Comparison of ENCODE assay signal across 16 cellular contexts in genomic region chrX:20189171-20189570, GRCh38.
"Had no signal": no experiment of that assay in that cellular context is flagged by ENCODE, and none has a peak within 500 bp of the region (broad histone marks: within the 10 kb centered on the region; RNA-seq: fewer than 3 reads in every experiment).

No MANE protein-coding gene starts in this region.

- H3K4me3 Mint-ChIP-seq: naive thymus-derived CD4-positive, alpha-beta T cell; nephron progenitor cell; stimulated activated naive B cell treated with anti-CD40 and anti-IgM and Interleukin-4, amounts not matched to agents 10 μg/mL and 1 μg/mL and 100 μg/mL, for 72 hours; type B pancreatic cell had no signal

- H3K4me3 ChIP-seq: heart left ventricle, prostate gland, spleen, suprapubic skin, thyroid gland had no signal

- H3K9me3 ChIP-seq: heart left ventricle, prostate gland, spleen, suprapubic skin, thyroid gland had no signal

- ATAC-seq: heart left ventricle; naive thymus-derived CD4-positive, alpha-beta T cell; sciatic nerve; stimulated activated naive B cell treated with anti-CD40 and anti-IgM and Interleukin-4, amounts not matched to agents 10 μg/mL and 1 μg/mL and 100 μg/mL, for 72 hours had no signal

- DNase-seq: heart left ventricle; hippocampal formation; kidney glomerular epithelial cell; naive thymus-derived CD4-positive, alpha-beta T cell; nephron progenitor cell; spleen; stimulated activated CD4-positive, alpha-beta T cell treated with anti-CD3 and anti-CD28 coated beads, Interleukin-15, amount 100 ng/mL, for 24 hours; stimulated activated CD4-positive, alpha-beta T cell treated with anti-CD3 and anti-CD28 coated beads, Interleukin-1b, Interleukin-23, amount 100 ng/mL, for 48 hours; stimulated activated CD4-positive, alpha-beta T cell treated with anti-CD3 and anti-CD28 coated beads, Interleukin-4, amount 100 ng/mL, for 24 hours; stimulated activated naive B cell treated with anti-CD40 and anti-IgM and Interleukin-4, amounts not matched to agents 10 μg/mL and 1 μg/mL and 100 μg/mL, for 72 hours; thyroid gland had no signal

- H3K36me3 ChIP-seq: prostate gland, thyroid gland had no signal

- H3K4me1 ChIP-seq: heart left ventricle, parathyroid adenoma, prostate gland, spleen, suprapubic skin, thyroid gland had no signal

- H3K4me1 Mint-ChIP-seq: naive thymus-derived CD4-positive, alpha-beta T cell; nephron progenitor cell; stimulated activated naive B cell treated with anti-CD40 and anti-IgM and Interleukin-4, amounts not matched to agents 10 μg/mL and 1 μg/mL and 100 μg/mL, for 72 hours had no signal

- H3K27me3 Mint-ChIP-seq: naive thymus-derived CD4-positive, alpha-beta T cell; stimulated activated naive B cell treated with anti-CD40 and anti-IgM and Interleukin-4, amounts not matched to agents 10 μg/mL and 1 μg/mL and 100 μg/mL, for 72 hours; type B pancreatic cell had no signal

- H3K27ac Mint-ChIP-seq: nephron progenitor cell, type B pancreatic cell had no signal

- H3K27ac ChIP-seq: heart left ventricle, parathyroid adenoma, prostate gland, spleen, suprapubic skin, thyroid gland had no signal

- H3K27me3 ChIP-seq: suprapubic skin, thyroid gland had no signal

- H3K9me3 Mint-ChIP-seq: stimulated activated naive B cell treated with anti-CD40 and anti-IgM and Interleukin-4, amounts not matched to agents 10 μg/mL and 1 μg/mL and 100 μg/mL, for 72 hours; type B pancreatic cell had no signal
